In the genomic region with DNA sequence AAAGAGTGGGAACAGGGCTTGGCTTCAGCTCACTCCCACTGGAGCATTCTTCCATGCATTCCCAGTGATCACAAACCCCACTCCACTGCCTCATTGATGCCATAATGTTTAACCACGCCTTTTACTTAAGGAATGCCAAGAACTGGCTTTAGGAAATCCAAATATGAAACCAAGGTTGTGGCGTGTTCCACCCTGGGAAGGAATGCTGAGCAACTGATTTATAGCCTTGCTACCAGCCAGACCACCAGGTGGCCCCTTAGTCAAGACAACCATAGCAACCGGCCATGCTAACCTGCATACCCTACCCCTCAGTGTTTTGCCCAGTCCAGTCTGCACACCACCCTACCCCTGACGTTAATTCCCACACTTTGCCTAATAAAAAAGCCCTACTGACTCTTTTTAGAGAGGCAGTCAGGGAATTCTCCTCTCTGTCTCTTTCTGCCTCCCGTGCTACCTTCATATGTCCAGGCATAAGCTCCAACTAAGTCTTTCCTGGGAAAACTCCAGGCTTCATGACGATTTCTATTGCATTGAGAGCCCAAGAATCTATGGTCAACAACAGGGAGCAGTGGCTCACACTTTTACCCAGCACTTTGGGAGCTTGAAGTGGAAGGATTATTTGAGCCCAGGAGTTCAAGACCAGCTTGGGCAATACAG, we compare ENCODE assay signal across 8 cellular contexts. TPM values are rescaled to one million over a fixed set of nuclear protein-coding genes. Genes with fewer than 3 reads are reported as not detected.
DNase-seq lines count a peak whose midpoint lies in the region; ATAC-seq, FAIRE-seq and TF ChIP-seq lines count a peak whose summit lies in the region.

No MANE protein-coding gene starts in this region.

- no peak for TF ChIP-seq EP300 in A549 (IDR thresholded peaks at IDR 0.05)

- no peak for FAIRE-seq in A549 (lab: Jason Lieb, UNC)

- peak; percentile 66 to 73 for TF ChIP-seq RAD21 in A549 (conservative IDR thresholded peaks at IDR 0.05 in 1 of 2, IDR thresholded peaks at IDR 0.05 in 1 of 2)

- no peak overlapping the region for H3K4me3 ChIP-seq in A549
- no peak overlapping the region for H3K4me3 ChIP-seq in kidney epithelial cell (ENCODE audit: low read depth, low read length)

- no peaks in the 10 kb centered on the region for H3K9me3 ChIP-seq in A549

- H3K4me1 ChIP-seq in A549 = peaks cover 16% of the 10 kb centered on the region

- H3K27me3 ChIP-seq in kidney epithelial cell (ENCODE audit: control insufficient read depth, insufficient read depth, low read length) = no peaks in the 10 kb centered on the region

- no peak overlapping the region for H3K4me3 Mint-ChIP-seq in activated T-cell treated with anti-CD3 and anti-CD28 coated beads, Interleukin-2, amount 50 U/mL, for 4 hours

- ATAC-seq in A549 (peak; percentile 93 to 95), HG03135 (IDR thresholded peaks at IDR 0.05; ENCODE audit: unreplicated experiment) (no peak)
- ATAC-seq in activated T-cell treated with anti-CD3 and anti-CD28 coated beads, Interleukin-2, amount 50 U/mL, for 4 hours = no peak

- peaks cover 2% of the 10 kb centered on the region for H3K27me3 Mint-ChIP-seq in activated T-cell treated with anti-CD3 and anti-CD28 coated beads, Interleukin-2, amount 50 U/mL, for 4 hours (ENCODE audit: low read depth)

- H3K9me3 Mint-ChIP-seq in activated T-cell treated with anti-CD3 and anti-CD28 coated beads, Interleukin-2, amount 50 U/mL, for 4 hours = no peaks in the 10 kb centered on the region

- POLR2A ChIA-PET in A549 (lab: Yijun Ruan, JAX) (interaction anchor here (0.6 kb wide), 1 partner anchor 84 kb away, joined by 3 read pairs; no protein-coding TSS in a partner anchor), HEK293T (lab: Yijun Ruan, JAX) (no interaction called here)

- 20% methylated on average over 6 of the region's 6 CpGs for WGBS in A549 (ENCODE audit: missing lambda C conversion rate)

- CTCF ChIA-PET in A549 (lab: Yijun Ruan, JAX) = interaction anchor here (0.6 to 5.2 kb wide), 17 partner anchors 13 to 379 kb away, joined by 3 to 33 read pairs (median 4); no protein-coding TSS in a partner anchor
- CTCF ChIA-PET in HEK293T (lab: Yijun Ruan, JAX) = interaction anchor here (0.5 to 1.1 kb wide), 8 partner anchors 15 to 1989 kb away, joined by 3 to 6 read pairs (median 3); no protein-coding TSS in a partner anchor

- H3K27ac ChIP-seq in A549 = peak overlapping the region in 1 of 2 experiments; percentile 69; a peak in 3 of 6 replicates

- peak; percentile 47 for TF ChIP-seq CTCF in A549 (IDR thresholded peaks at IDR 0.05)
- peak; percentile 42 for TF ChIP-seq CTCF in kidney epithelial cell (IDR thresholded peaks at IDR 0.05; ENCODE audit: insufficient read depth, low read length, poor library complexity, severe bottlenecking)

- no peak for TF ChIP-seq POLR2A in A549 (IDR thresholded peaks at IDR 0.05; ENCODE audit: low read length)

- H3K36me3 ChIP-seq in kidney epithelial cell (ENCODE audit: control insufficient read depth, insufficient read depth, low read length) = no peaks in the 10 kb centered on the region

- no peaks in the 10 kb centered on the region for H3K36me3 Mint-ChIP-seq in activated T-cell treated with anti-CD3 and anti-CD28 coated beads, Interleukin-2, amount 50 U/mL, for 4 hours (ENCODE audit: insufficient read depth)

- DNase-seq in A549 (ENCODE audit: low read depth in 1 of 2, low spot score in 1 of 2) (peak; percentile 65 to 89), HEK293T (ENCODE audit: extremely low spot score) (peak; percentile 36), astrocyte of the hippocampus (ENCODE audit: low read depth, low spot score) (peak; percentile 84), kidney epithelial cell (ENCODE audit: low read depth) (no peak), HK-2 (ENCODE audit: unreplicated experiment) (no peak), epidermal melanocyte (ENCODE audit: insufficient read length, low spot score) (no peak)
- no peak for DNase-seq in activated T-cell treated with anti-CD3 and anti-CD28 coated beads, Interleukin-2, amount 50 U/mL, for 4 hours

- peak overlapping the region; percentile 62 for H3K4me2 ChIP-seq in A549

- peaks cover 2% of the 10 kb centered on the region for H3K4me1 Mint-ChIP-seq in activated T-cell treated with anti-CD3 and anti-CD28 coated beads, Interleukin-2, amount 50 U/mL, for 4 hours (ENCODE audit: low read depth)

TF ChIP-seq in A549, 52 proteins besides CTCF, POLR2A, EP300 and RAD21:
- TF ChIP-seq MAFK (IDR thresholded peaks at IDR 0.05; ENCODE audit: partially characterized antibody) = peak; percentile 52
- TF ChIP-seq NFE2L2 (conservative IDR thresholded peaks at IDR 0.05; ENCODE audit: low read length) = no peak
- no peak for TF ChIP-seq CEBPB (IDR thresholded peaks at IDR 0.05)
- TF ChIP-seq CBX2 (IDR thresholded peaks at IDR 0.05; ENCODE audit: borderline replicate concordance, low read depth) = no peak
- no peak for TF ChIP-seq NPAS2 (CRISPR knock-in tag; IDR thresholded peaks at IDR 0.05; ENCODE audit: borderline replicate concordance)
- TF ChIP-seq SMC3 (IDR thresholded peaks at IDR 0.05) = peak; percentile 56
- TF ChIP-seq, protein P1, sequence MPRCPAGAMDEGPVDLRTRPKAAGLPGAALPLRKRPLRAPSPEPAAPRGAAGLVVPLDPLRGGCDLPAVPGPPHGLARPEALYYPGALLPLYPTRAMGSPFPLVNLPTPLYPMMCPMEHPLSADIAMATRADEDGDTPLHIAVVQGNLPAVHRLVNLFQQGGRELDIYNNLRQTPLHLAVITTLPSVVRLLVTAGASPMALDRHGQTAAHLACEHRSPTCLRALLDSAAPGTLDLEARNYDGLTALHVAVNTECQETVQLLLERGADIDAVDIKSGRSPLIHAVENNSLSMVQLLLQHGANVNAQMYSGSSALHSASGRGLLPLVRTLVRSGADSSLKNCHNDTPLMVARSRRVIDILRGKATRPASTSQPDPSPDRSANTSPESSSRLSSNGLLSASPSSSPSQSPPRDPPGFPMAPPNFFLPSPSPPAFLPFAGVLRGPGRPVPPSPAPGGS (IDR thresholded peaks at IDR 0.05) = no peak
- TF ChIP-seq CHD4 (IDR thresholded peaks at IDR 0.05; ENCODE audit: borderline replicate concordance) = no peak
- TF ChIP-seq, protein P2, sequence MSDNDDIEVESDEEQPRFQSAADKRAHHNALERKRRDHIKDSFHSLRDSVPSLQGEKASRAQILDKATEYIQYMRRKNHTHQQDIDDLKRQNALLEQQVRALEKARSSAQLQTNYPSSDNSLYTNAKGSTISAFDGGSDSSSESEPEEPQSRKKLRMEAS (IDR thresholded peaks at IDR 0.05) = peak; percentile 38; the same call in 1 of the 2 replicates

TF ChIP-seq in HEK293T, 16 proteins besides CTCF, POLR2A, EP300 and RAD21:
- no peak for TF ChIP-seq TARDBP (IDR thresholded peaks at IDR 0.05)
- TF ChIP-seq FOXK2 (IDR thresholded peaks at IDR 0.05) = no peak
- no peak for TF ChIP-seq NFRKB (IDR thresholded peaks at IDR 0.05)
- no peak for TF ChIP-seq CTBP1 (IDR thresholded peaks at IDR 0.05; ENCODE audit: borderline replicate concordance)
- TF ChIP-seq ARNT (IDR thresholded peaks at IDR 0.05) = no peak
- TF ChIP-seq ELF4 (IDR thresholded peaks at IDR 0.05) = no peak
- TF ChIP-seq, protein P3, sequence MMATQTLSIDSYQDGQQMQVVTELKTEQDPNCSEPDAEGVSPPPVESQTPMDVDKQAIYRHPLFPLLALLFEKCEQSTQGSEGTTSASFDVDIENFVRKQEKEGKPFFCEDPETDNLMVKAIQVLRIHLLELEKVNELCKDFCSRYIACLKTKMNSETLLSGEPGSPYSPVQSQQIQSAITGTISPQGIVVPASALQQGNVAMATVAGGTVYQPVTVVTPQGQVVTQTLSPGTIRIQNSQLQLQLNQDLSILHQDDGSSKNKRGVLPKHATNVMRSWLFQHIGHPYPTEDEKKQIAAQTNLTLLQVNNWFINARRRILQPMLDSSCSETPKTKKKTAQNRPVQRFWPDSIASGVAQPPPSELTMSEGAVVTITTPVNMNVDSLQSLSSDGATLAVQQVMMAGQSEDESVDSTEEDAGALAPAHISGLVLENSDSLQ (IDR thresholded peaks at IDR 0.05) = peak; percentile 77

RNA-seq across cellular contexts. Expression of a gene that starts 27.0 kb away (rescaled TPM):
- polyA plus RNA-seq in A549 (2011; rRNA removed) (35.6 and 57.0 TPM in 2 replicates), A549 (2017; fragmentation: RNase III; extraction: RNeasy Plus Mini Kit Qiagen cat#74134 plus additional on column Dnase treatment) (44.9 to 47.3 TPM (median 45.5 TPM) in 3 replicates)
- 24.9 and 37.2 TPM in 2 replicates for polyA plus RNA-seq in A549 (2012; cell fraction: cytosol; rRNA removed)
- 128 and 136 TPM in 2 replicates for polyA plus RNA-seq in A549 (2012; cell fraction: nucleus; rRNA removed)
- 91.0 and 93.7 TPM in 2 replicates for polyA minus RNA-seq in A549 (2011; rRNA and poly(A)+ RNA removed)
- total RNA-seq in kidney epithelial cell = 158 and 169 TPM in 2 replicates
- 100 to 1,000 TPM in 1 of 3 donors, 10 to 100 TPM in 2; 89.7 to 102 (median 92.2) TPM for total RNA-seq in activated T-cell treated with anti-CD3 and anti-CD28 coated beads, Interleukin-2, amount 50 U/mL, for 4 hours

Comparison
In these comparisons a context has a peak if more than half of its experiments do, and no peak if none do; other contexts are left out.
1. ATAC-seq: peak in A549 (2 of 2); none in activated T-cell treated with anti-CD3 and anti-CD28 coated beads, Interleukin-2, amount 50 U/mL, for 4 hours (0 of 2) and HG03135 (single experiment).
2. DNase-seq: peak in A549 (2 of 2), HEK293T (single experiment) and astrocyte of the hippocampus (single experiment); none in kidney epithelial cell (single experiment), HK-2 (single experiment), epidermal melanocyte (single experiment) and activated T-cell treated with anti-CD3 and anti-CD28 coated beads, Interleukin-2, amount 50 U/mL, for 4 hours (single experiment).